Comparison of ENCODE assay signal across 34 cellular contexts in genomic region chr11:118684187-118684586, GRCh38.
"Had no signal": no experiment of that assay in that cellular context is flagged by ENCODE, and none has a peak within 500 bp of the region (broad histone marks: within the 10 kb centered on the region; RNA-seq: fewer than 3 reads in every experiment).

No MANE protein-coding gene starts in this region.

- H3K4me3 ChIP-seq: MG63 had no signal

- DNase-seq: Karpas-422, Kasumi-1, MG63, MM.1S, MV-4-11, NCI-H1048, NCI-H1092, NCI-H1092 treated with DMSO at 0.1 percent for 48 hours, NCI-H1105, NCI-H1105 treated with DMSO at 0.1 percent for 48 hours, NCI-H1417, NCI-H1417 treated with DMSO at 0.1 percent for 48 hours, NCI-H1436, NCI-H1436 treated with DMSO at 0.1 percent for 48 hours, NCI-H146, NCI-H1694, NCI-H1694 treated with DMSO at 0.1 percent for 48 hours, NCI-H187, NCI-H187 treated with DMSO at 0.1 percent for 48 hours, NCI-H1930, NCI-H2029, NCI-H2029 treated with DMSO at 0.1 percent for 48 hours, NCI-H2081, NCI-H2081 treated with DMSO at 0.1 percent for 48 hours, NCI-H2107, NCI-H2171, NCI-H2171 treated with DMSO at 0.1 percent for 48 hours, NCI-H226, NCI-H345, NCI-H446, NCI-H446 treated with DMSO at 0.1 percent for 48 hours, NCI-H510A, NCI-H510A treated with DMSO at 0.1 percent for 48 hours, NCI-H524 had no signal

- H3K36me3 ChIP-seq: MG63 had no signal

- H3K9me3 ChIP-seq: MG63 had no signal
